In genomic region chr7:84412161-84412969, GRCh38 we compare ENCODE assay signal across 1 cellular context.
TF ChIP-seq lines count a peak whose summit lies in the region.

No MANE protein-coding gene starts in this region.

TF ChIP-seq in GM23338, 12 proteins besides CTCF, POLR2A, EP300 and RAD21 (continued from another document):
- TF ChIP-seq, protein P1, sequence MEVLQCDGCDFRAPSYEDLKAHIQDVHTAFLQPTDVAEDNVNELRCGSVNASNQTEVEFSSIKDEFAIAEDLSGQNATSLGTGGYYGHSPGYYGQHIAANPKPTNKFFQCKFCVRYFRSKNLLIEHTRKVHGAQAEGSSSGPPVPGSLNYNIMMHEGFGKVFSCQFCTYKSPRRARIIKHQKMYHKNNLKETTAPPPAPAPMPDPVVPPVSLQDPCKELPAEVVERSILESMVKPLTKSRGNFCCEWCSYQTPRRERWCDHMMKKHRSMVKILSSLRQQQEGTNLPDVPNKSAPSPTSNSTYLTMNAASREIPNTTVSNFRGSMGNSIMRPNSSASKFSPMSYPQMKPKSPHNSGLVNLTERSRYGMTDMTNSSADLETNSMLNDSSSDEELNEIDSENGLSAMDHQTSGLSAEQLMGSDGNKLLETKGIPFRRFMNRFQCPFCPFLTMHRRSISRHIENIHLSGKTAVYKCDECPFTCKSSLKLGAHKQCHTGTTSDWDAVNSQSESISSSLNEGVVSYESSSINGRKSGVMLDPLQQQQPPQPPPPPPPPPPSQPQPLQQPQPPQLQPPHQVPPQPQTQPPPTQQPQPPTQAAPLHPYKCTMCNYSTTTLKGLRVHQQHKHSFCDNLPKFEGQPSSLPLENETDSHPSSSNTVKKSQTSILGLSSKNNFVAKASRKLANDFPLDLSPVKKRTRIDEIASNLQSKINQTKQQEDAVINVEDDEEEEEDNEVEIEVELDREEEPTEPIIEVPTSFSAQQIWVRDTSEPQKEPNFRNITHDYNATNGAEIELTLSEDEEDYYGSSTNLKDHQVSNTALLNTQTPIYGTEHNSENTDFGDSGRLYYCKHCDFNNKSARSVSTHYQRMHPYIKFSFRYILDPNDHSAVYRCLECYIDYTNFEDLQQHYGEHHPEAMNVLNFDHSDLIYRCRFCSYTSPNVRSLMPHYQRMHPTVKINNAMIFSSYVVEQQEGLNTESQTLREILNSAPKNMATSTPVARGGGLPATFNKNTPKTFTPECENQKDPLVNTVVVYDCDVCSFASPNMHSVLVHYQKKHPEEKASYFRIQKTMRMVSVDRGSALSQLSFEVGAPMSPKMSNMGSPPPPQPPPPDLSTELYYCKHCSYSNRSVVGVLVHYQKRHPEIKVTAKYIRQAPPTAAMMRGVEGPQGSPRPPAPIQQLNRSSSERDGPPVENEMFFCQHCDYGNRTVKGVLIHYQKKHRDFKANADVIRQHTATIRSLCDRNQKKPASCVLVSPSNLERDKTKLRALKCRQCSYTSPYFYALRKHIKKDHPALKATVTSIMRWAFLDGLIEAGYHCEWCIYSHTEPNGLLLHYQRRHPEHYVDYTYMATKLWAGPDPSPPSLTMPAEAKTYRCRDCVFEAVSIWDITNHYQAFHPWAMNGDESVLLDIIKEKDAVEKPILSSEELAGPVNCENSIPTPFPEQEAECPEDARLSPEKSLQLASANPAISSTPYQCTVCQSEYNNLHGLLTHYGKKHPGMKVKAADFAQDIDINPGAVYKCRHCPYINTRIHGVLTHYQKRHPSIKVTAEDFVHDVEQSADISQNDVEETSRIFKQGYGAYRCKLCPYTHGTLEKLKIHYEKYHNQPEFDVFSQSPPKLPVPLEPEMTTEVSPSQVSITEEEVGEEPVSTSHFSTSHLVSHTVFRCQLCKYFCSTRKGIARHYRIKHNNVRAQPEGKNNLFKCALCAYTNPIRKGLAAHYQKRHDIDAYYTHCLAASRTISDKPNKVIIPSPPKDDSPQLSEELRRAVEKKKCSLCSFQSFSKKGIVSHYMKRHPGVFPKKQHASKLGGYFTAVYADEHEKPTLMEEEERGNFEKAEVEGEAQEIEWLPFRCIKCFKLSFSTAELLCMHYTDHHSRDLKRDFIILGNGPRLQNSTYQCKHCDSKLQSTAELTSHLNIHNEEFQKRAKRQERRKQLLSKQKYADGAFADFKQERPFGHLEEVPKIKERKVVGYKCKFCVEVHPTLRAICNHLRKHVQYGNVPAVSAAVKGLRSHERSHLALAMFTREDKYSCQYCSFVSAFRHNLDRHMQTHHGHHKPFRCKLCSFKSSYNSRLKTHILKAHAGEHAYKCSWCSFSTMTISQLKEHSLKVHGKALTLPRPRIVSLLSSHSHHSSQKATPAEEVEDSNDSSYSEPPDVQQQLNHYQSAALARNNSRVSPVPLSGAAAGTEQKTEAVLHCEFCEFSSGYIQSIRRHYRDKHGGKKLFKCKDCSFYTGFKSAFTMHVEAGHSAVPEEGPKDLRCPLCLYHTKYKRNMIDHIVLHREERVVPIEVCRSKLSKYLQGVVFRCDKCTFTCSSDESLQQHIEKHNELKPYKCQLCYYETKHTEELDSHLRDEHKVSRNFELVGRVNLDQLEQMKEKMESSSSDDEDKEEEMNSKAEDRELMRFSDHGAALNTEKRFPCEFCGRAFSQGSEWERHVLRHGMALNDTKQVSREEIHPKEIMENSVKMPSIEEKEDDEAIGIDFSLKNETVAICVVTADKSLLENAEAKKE (CRISPR knock-in tag; IDR thresholded peaks at IDR 0.05), result no peak
- TF ChIP-seq ZNF331 (CRISPR knock-in tag; IDR thresholded peaks at IDR 0.05; ENCODE audit: low read depth) (no peak), JUNB (IDR thresholded peaks at IDR 0.05; ENCODE audit: unreplicated experiment) (no peak), STAT1 (IDR thresholded peaks at IDR 0.05; ENCODE audit: unreplicated experiment) (no peak), CREB1 (CRISPR knock-in tag; IDR thresholded peaks at IDR 0.05; ENCODE audit: low read depth) (no peak), POLR2AphosphoS5 (IDR thresholded peaks at IDR 0.05; ENCODE audit: low read depth) (no peak)
